Comparison of ENCODE assay signal across 9 cellular contexts in genomic region chr17:60390881-60391418, GRCh38. TPM values are rescaled to one million over a fixed set of nuclear protein-coding genes. Genes with fewer than 3 reads are reported as not detected.
A peak's percentile ranks its signal among the peaks of the same experiment; 100 is the strongest.
DNase-seq lines count a peak whose midpoint lies in the region; ATAC-seq, FAIRE-seq and TF ChIP-seq lines count a peak whose summit lies in the region.
"Had no signal": no experiment of that assay in that cellular context is flagged by ENCODE, and none has a peak within 500 bp of the region (broad histone marks: within the 10 kb centered on the region; RNA-seq: fewer than 3 reads in every experiment).

No MANE protein-coding gene starts in this region.

- peak; percentile 49 for FAIRE-seq in HTR-8/SVneo (lab: Jason Lieb, UNC)
- FAIRE-seq: TTC549 had no signal

- H3K4me1 Mint-ChIP-seq in Caco-2 (ENCODE audit: low read depth, unreplicated experiment) (peaks cover 22% of the 10 kb centered on the region), T-helper 17 cell (peaks cover 38% of the 10 kb centered on the region)
- peaks cover 39 to 74% of the 10 kb centered on the region in 2 donors for H3K4me1 Mint-ChIP-seq in stimulated activated naive B cell treated with anti-CD40 and anti-IgM and Interleukin-4, amounts not matched to agents 10 μg/mL and 1 μg/mL and 100 μg/mL, for 72 hours

- peaks cover 8% of the 10 kb centered on the region; the same call in 1 of the 2 replicates for H3K4me1 ChIP-seq in Caco-2

- intact Hi-C loops in Caco-2 (cut with micrococcal nuclease; ENCODE audit: unreplicated experiment) = loop anchor here (5.0 to 10.0 kb wide), 2 partner anchors 66 to 159 kb away; no protein-coding TSS in a partner anchor

- CTCF ChIA-PET in Caco-2 (lab: Charles Lee) = interaction anchor here (1.7 kb wide), 1 partner anchor 160 kb away, joined by 5 read pairs; no protein-coding TSS in a partner anchor

- H3K4me3 Mint-ChIP-seq in Caco-2 (ENCODE audit: unreplicated experiment) = peak overlapping the region; percentile 92
- peak overlapping the region; percentile 94 for H3K4me3 Mint-ChIP-seq in T-helper 17 cell
- H3K4me3 Mint-ChIP-seq in stimulated activated naive B cell treated with anti-CD40 and anti-IgM and Interleukin-4, amounts not matched to agents 10 μg/mL and 1 μg/mL and 100 μg/mL, for 72 hours = peak overlapping the region; percentile 99

- H3K36me3 Mint-ChIP-seq in Caco-2 (ENCODE audit: insufficient read depth, unreplicated experiment) = peaks cover 19% of the 10 kb centered on the region
- no peaks in the 10 kb centered on the region for H3K36me3 Mint-ChIP-seq in T-helper 17 cell (ENCODE audit: low read depth)
- peaks cover 2 to 3% of the 10 kb centered on the region in 2 donors for H3K36me3 Mint-ChIP-seq in stimulated activated naive B cell treated with anti-CD40 and anti-IgM and Interleukin-4, amounts not matched to agents 10 μg/mL and 1 μg/mL and 100 μg/mL, for 72 hours

- no peaks in the 10 kb centered on the region for H3K36me3 ChIP-seq in Caco-2 (ENCODE audit: control insufficient read depth, insufficient read depth, low read length)

- POLR2A ChIA-PET in Caco-2 (lab: Charles Lee) = interaction anchor here (1.1 to 1.6 kb wide), 2 partner anchors 35 to 249 kb away, joined by 4 to 13 read pairs; no protein-coding TSS in a partner anchor

- no peaks in the 10 kb centered on the region for H3K27me3 ChIP-seq in Caco-2 (replicated peaks; ENCODE audit: control insufficient read depth, insufficient read depth, low read length)

- H3K27me3 Mint-ChIP-seq in Caco-2 (ENCODE audit: insufficient read depth, unreplicated experiment) = no peaks in the 10 kb centered on the region
- no peaks in the 10 kb centered on the region for H3K27me3 Mint-ChIP-seq in T-helper 17 cell
- H3K27me3 Mint-ChIP-seq in stimulated activated naive B cell treated with anti-CD40 and anti-IgM and Interleukin-4, amounts not matched to agents 10 μg/mL and 1 μg/mL and 100 μg/mL, for 72 hours = no peaks in the 10 kb centered on the region

- DNase-seq in Caco-2 (peak in 1 of 2 experiments; percentile 24), HTR-8/SVneo (ENCODE audit: insufficient read length, low spot score) (peak; percentile 31), T-helper 17 cell (peak in 1 of 3 donors; percentile 10), cerebellar cortex (ENCODE audit: low spot score) (peak; percentile 69), left lobe of liver (ENCODE audit: low spot score) (no peak)
- DNase-seq in stimulated activated naive B cell treated with anti-CD40 and anti-IgM and Interleukin-4, amounts not matched to agents 10 μg/mL and 1 μg/mL and 100 μg/mL, for 72 hours = peak; percentile 15

- H3K4me3 ChIP-seq in Caco-2 (ENCODE audit: low read depth, low read length) = peak overlapping the region; percentile 89

- ATAC-seq in T-helper 17 cell = no peak
- peak; percentile 15 for ATAC-seq in left lobe of liver
- no peak for ATAC-seq in stimulated activated naive B cell treated with anti-CD40 and anti-IgM and Interleukin-4, amounts not matched to agents 10 μg/mL and 1 μg/mL and 100 μg/mL, for 72 hours (replicated peaks)
- no peak for ATAC-seq in activated CD4-positive, CD25-positive, alpha-beta regulatory T cell treated with anti-CD3 and anti-CD28 coated beads, Interleukin-2, amount 50 U/mL, for 24 hours
- no peak for ATAC-seq in HG02884 (IDR thresholded peaks at IDR 0.05; ENCODE audit: unreplicated experiment)

- BruUV-seq in Caco-2 (replicated peaks; lab: Mats Ljungman, UMichigan) = no TSS peak

- TF ChIP-seq CTCF in Caco-2 (IDR thresholded peaks at IDR 0.05; ENCODE audit: insufficient read depth in 1 of 2, low read depth in 1 of 2, low read length in 1 of 2, severe bottlenecking in 1 of 2, unreplicated experiment in 1 of 2) = no peak

- H3K9me3 ChIP-seq in Caco-2 = no peaks in the 10 kb centered on the region
- H3K9me3 ChIP-seq in T-helper 17 cell (ENCODE audit: control insufficient read depth, low read length, poor library complexity, severe bottlenecking) = no peaks in the 10 kb centered on the region

- no peaks in the 10 kb centered on the region for H3K9me3 Mint-ChIP-seq in Caco-2 (ENCODE audit: unreplicated experiment)
- H3K9me3 Mint-ChIP-seq in stimulated activated naive B cell treated with anti-CD40 and anti-IgM and Interleukin-4, amounts not matched to agents 10 μg/mL and 1 μg/mL and 100 μg/mL, for 72 hours = no peaks in the 10 kb centered on the region

- H3K27ac Mint-ChIP-seq in Caco-2 (ENCODE audit: unreplicated experiment) (peak overlapping the region; percentile 94), T-helper 17 cell (peak overlapping the region; percentile 93)
- H3K27ac Mint-ChIP-seq in stimulated activated naive B cell treated with anti-CD40 and anti-IgM and Interleukin-4, amounts not matched to agents 10 μg/mL and 1 μg/mL and 100 μg/mL, for 72 hours = peak overlapping the region; percentile 99

RNA-seq across cellular contexts. Expression of gene USP32, which starts 1.0 kb away (rescaled TPM):
- total RNA-seq in Caco-2 (2022) (50.3 and 53.3 TPM in 2 replicates), T-helper 17 cell (10 to 100 TPM; 27.5 to 34.2 TPM), left lobe of liver (25.9 TPM)

RNA-seq across cellular contexts. Expression of gene CHCT1, which starts 31.3 kb away (rescaled TPM):
- not detected in 2 replicates for total RNA-seq in Caco-2 (2022)
- not detected for total RNA-seq in T-helper 17 cell
- not detected for total RNA-seq in left lobe of liver
